Comparison of ENCODE assay signal across 7 cellular contexts in genomic region chr5:81749562-81750307, GRCh38. TPM values are rescaled to one million over a fixed set of nuclear protein-coding genes. Genes with fewer than 3 reads are reported as not detected.
A peak's percentile ranks its signal among the peaks of the same experiment; 100 is the strongest.
DNase-seq lines count a peak whose midpoint lies in the region; ATAC-seq and TF ChIP-seq lines count a peak whose summit lies in the region.

No MANE protein-coding gene starts in this region.

- ATAC-seq in GM18505 (IDR thresholded peaks at IDR 0.05; ENCODE audit: unreplicated experiment) = peak; percentile 48
- ATAC-seq in HCT116 = no peak
- peak; percentile 16 for ATAC-seq in activated T-cell treated with anti-CD3 and anti-CD28 coated beads, Interleukin-2, amount 50 U/mL, for 4 hours
- no peak for ATAC-seq in upper lobe of right lung

- H3K36me3 ChIP-seq in HCT116 (ENCODE audit: control insufficient read depth in 1 of 2, insufficient read depth in 2 of 2, low read length in 2 of 2) (no peaks in the 10 kb centered on the region), upper lobe of right lung (no peaks in the 10 kb centered on the region)

- H2AFZ ChIP-seq in HCT116 (ENCODE audit: low read depth, low read length, poor library complexity, severe bottlenecking) = no peak overlapping the region

- no peak for TF ChIP-seq CTCF in HCT116 (IDR thresholded peaks at IDR 0.05 in 2 of 3, conservative IDR thresholded peaks at IDR 0.05 in 1 of 3; ENCODE audit: borderline replicate concordance in 1 of 3, insufficient read depth in 1 of 3, low read depth in 2 of 3, low read length in 2 of 3)
- TF ChIP-seq CTCF in fibroblast of pulmonary artery (IDR thresholded peaks at IDR 0.05; ENCODE audit: low read length, missing control alignments) = no peak
- TF ChIP-seq CTCF in upper lobe of right lung (IDR thresholded peaks at IDR 0.05) = no peak

- intact Hi-C loops in HCT116 (cut with micrococcal nuclease) (loop anchor here (2.0 to 10.0 kb wide), 4 partner anchors 225 to 415 kb away; partner anchors contain the start of gene ATG10), upper lobe of right lung (cut with DNase I) (loop anchor here (5.0 to 10.0 kb wide), 2 partner anchors 105 to 418 kb away; no protein-coding TSS in a partner anchor)

- H3K4me2 ChIP-seq in HCT116 (ENCODE audit: low read length) = peak overlapping the region; percentile 62

- H3K79me2 ChIP-seq in HCT116 (ENCODE audit: insufficient read depth, low read length) = no peaks in the 10 kb centered on the region

- no TSS peak for BruUV-seq in HCT116 (replicated peaks; lab: Mats Ljungman, UMichigan)

- H3K4me1 ChIP-seq in HCT116 (ENCODE audit: control insufficient read depth in 1 of 2, insufficient read depth in 2 of 2, low read length in 2 of 2) (peaks cover 6 to 13% of the 10 kb centered on the region in 2 experiments), upper lobe of right lung (peaks cover 14% of the 10 kb centered on the region)

- H3K27ac ChIP-seq in HCT116 (ENCODE audit: low read depth, low read length) (no peak overlapping the region), upper lobe of right lung (peak overlapping the region; percentile 80)

- no peak for TF ChIP-seq RAD21 in HCT116 (IDR thresholded peaks at IDR 0.05; ENCODE audit: low read depth)

- peak overlapping the region; percentile 29 to 46 for H3K4me3 ChIP-seq in HCT116 (replicated peaks in 1 of 2; ENCODE audit: low read depth in 1 of 2, low read length in 2 of 2)
- peak overlapping the region; percentile 67 for H3K4me3 ChIP-seq in fibroblast of pulmonary artery (replicated peaks; ENCODE audit: low read depth, low read length)
- H3K4me3 ChIP-seq in upper lobe of right lung = peak overlapping the region; percentile 73

- no peaks in the 10 kb centered on the region for H3K9me2 ChIP-seq in HCT116 (ENCODE audit: insufficient read depth)

- H3K27me3 Mint-ChIP-seq in activated T-cell treated with anti-CD3 and anti-CD28 coated beads, Interleukin-2, amount 50 U/mL, for 4 hours (ENCODE audit: low read depth) = no peaks in the 10 kb centered on the region

- POLR2A ChIA-PET in HCT116 (lab: Charles Lee) = interaction anchor here (1.9 kb wide), 1 partner anchor 102 kb away, joined by 31 read pairs; no protein-coding TSS in a partner anchor

- peaks cover 32% of the 10 kb centered on the region for H3K4me1 Mint-ChIP-seq in activated T-cell treated with anti-CD3 and anti-CD28 coated beads, Interleukin-2, amount 50 U/mL, for 4 hours (ENCODE audit: low read depth)

- no peaks in the 10 kb centered on the region for H3K9me3 Mint-ChIP-seq in activated T-cell treated with anti-CD3 and anti-CD28 coated beads, Interleukin-2, amount 50 U/mL, for 4 hours

- CTCF ChIA-PET in HCT116 (lab: Charles Lee) = interaction anchor here (1.4 to 2.0 kb wide), 3 partner anchors 89 to 324 kb away, joined by 4 to 8 read pairs (median 7); no protein-coding TSS in a partner anchor

- H3K27me3 ChIP-seq in HCT116 (ENCODE audit: insufficient read depth, low read length) (peaks cover 29% of the 10 kb centered on the region), upper lobe of right lung (no peaks in the 10 kb centered on the region)

- H3K9me3 ChIP-seq in HCT116 (ENCODE audit: control insufficient read depth in 1 of 2, insufficient read depth in 1 of 2, low read depth in 1 of 2, low read length in 2 of 2) (no peaks in the 10 kb centered on the region), upper lobe of right lung (no peaks in the 10 kb centered on the region)

- TF ChIP-seq POLR2A in GM18505 (IDR thresholded peaks at IDR 0.05; ENCODE audit: borderline replicate concordance, extremely low read depth, insufficient read depth, insufficient read length) (peak; percentile 68), HCT116 (IDR thresholded peaks at IDR 0.05; ENCODE audit: borderline replicate concordance, extremely low read depth, insufficient read depth, insufficient read length) (no peak)

- H3K9ac ChIP-seq in HCT116 (ENCODE audit: low read length) = no peak overlapping the region

- no peaks in the 10 kb centered on the region for H4K20me1 ChIP-seq in HCT116 (ENCODE audit: insufficient read depth)

- no peaks in the 10 kb centered on the region for H3K36me3 Mint-ChIP-seq in activated T-cell treated with anti-CD3 and anti-CD28 coated beads, Interleukin-2, amount 50 U/mL, for 4 hours (ENCODE audit: insufficient read depth)

- RAD21 ChIA-PET in HCT116 (lab: Charles Lee; ENCODE audit: low non-redundant PET in 1 of 2, low total read pairs in 2 of 2, uncharacterized antibody in 2 of 2, unreplicated experiment in 2 of 2) = no interaction called here

- DNase-seq in HCT116 (ENCODE audit: low read depth, low spot score) (no peak), NCI-H1092 treated with DMSO at 0.1 percent for 48 hours (lab: John Stamatoyannopoulos, UW) (peak; percentile 9), fibroblast of pulmonary artery (ENCODE audit: low read depth) (peak; percentile 19), nucleus accumbens (lab: John Stamatoyannopoulos, UW) (peak in 30 of 56 donors; percentile 2 to 57 (median 43)), upper lobe of right lung (peak; percentile 76)
- peak; percentile 42 for DNase-seq in activated T-cell treated with anti-CD3 and anti-CD28 coated beads, Interleukin-2, amount 50 U/mL, for 4 hours

- peak overlapping the region; percentile 95 for H3K4me3 Mint-ChIP-seq in activated T-cell treated with anti-CD3 and anti-CD28 coated beads, Interleukin-2, amount 50 U/mL, for 4 hours

TF ChIP-seq in HCT116, 20 proteins besides CTCF, POLR2A, EP300 and RAD21:
- TF ChIP-seq, protein P1, sequence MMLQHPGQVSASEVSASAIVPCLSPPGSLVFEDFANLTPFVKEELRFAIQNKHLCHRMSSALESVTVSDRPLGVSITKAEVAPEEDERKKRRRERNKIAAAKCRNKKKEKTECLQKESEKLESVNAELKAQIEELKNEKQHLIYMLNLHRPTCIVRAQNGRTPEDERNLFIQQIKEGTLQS (IDR thresholded peaks at IDR 0.05) = no peak
- TF ChIP-seq EZH2 (IDR thresholded peaks at IDR 0.05) = 0 out of 2 replicates have a peak, but pooled peaks have one; percentile 57
- TF ChIP-seq CBX3 (IDR thresholded peaks at IDR 0.05; ENCODE audit: low read depth) = no peak
- TF ChIP-seq CEBPB (IDR thresholded peaks at IDR 0.05; ENCODE audit: low read depth) = no peak

RNA-seq across cellular contexts. Expression of gene SSBP2, which starts 1.2 kb away (rescaled TPM):
- total RNA-seq in HCT116 (2021; ENCODE audit: unreplicated experiment) (5.2 TPM), upper lobe of right lung (43.8 TPM)
- 4.0 TPM in 2 replicates for polyA plus RNA-seq in HCT116 (2012)
- 1 to 10 TPM; 3.5 to 5.0 (median 3.5) TPM for total RNA-seq in activated T-cell treated with anti-CD3 and anti-CD28 coated beads, Interleukin-2, amount 50 U/mL, for 4 hours

Comparison
In these comparisons a context has a peak if more than half of its experiments do, and no peak if none do; other contexts are left out.
1. ATAC-seq: peak in GM18505 (single experiment) and activated T-cell treated with anti-CD3 and anti-CD28 coated beads, Interleukin-2, amount 50 U/mL, for 4 hours (2 of 2); none in HCT116 (single experiment) and upper lobe of right lung (single experiment).
2. Peak in every context shown above with its lines, with median percentiles within 50 percentile points of each other: H3K4me3 ChIP-seq.